Comparison of ENCODE assay signal across 9 cellular contexts in the genomic region with DNA sequence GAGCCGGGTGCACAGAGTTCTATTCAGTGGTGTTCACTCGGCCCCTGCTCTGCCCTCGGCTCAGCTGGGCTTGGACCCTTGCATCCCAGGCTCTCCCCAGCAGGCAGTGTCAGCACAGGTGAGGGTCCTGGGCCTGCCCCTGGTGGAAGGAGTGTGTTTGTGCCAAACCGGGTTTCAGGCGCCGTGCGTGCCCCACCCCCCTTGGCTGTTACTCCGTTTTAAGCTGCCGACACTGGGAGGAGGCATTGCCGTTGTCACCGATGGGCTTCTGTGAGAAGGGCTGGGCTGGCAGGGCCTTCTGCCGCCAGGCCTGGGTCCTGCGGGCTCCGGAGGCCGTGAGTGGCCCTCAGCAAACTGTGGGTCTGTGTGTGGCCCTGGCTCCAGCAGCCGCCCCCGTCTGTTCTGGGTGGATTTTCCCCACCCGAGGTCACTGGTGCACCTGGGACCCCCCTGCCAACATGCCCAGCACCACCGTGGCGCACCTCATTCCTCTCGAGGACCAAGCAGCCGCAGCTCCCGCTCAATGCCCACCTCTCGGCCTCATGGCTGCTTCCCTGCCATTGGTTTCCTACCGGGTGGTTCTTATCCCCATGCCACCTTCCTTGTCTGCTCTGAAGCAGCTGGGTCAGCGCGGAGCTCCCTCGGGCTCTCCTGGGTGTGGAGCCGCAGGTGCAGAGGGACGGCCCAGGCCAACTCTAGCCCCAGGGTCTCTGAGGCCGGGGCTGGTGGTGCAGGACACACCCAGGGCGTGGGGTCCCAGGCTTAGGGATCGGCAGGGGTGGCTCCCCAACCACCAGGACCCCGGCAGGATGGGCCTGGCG. TPM values are rescaled to one million over a fixed set of nuclear protein-coding genes. Genes with fewer than 3 reads are reported as not detected.
DNase-seq lines count a peak whose midpoint lies in the region; ATAC-seq and TF ChIP-seq lines count a peak whose summit lies in the region.
"Had no signal": no experiment of that assay in that cellular context is flagged by ENCODE, and none has a peak within 500 bp of the region (broad histone marks: within the 10 kb centered on the region; RNA-seq: fewer than 3 reads in every experiment).

No MANE protein-coding gene starts in this region.

- H3K18ac ChIP-seq in IMR-90 (ENCODE audit: low read depth, low read length) = peak overlapping the region; percentile 96

- H3K14ac ChIP-seq in IMR-90 (replicated peaks; ENCODE audit: low read depth, low read length) = peak overlapping the region; percentile 95

- ATAC-seq in IMR-90 (ENCODE audit: low read depth) (no peak), sciatic nerve (no peak), HG03045 (IDR thresholded peaks at IDR 0.05; ENCODE audit: unreplicated experiment) (no peak), upper lobe of left lung (ENCODE audit: low FRiP score in 2 of 2) (no peak)

- peak overlapping the region; percentile 99; the same call in 2 of the 3 replicates for H2BK15ac ChIP-seq in IMR-90 (ENCODE audit: low read depth, low read length)

- peaks cover 33% of the 10 kb centered on the region for H3K4me1 Mint-ChIP-seq in nephron progenitor cell

- H3K9me1 ChIP-seq in IMR-90 (ENCODE audit: insufficient read depth, low read length) = peaks cover 29% of the 10 kb centered on the region

- BruUV-seq in IMR-90 (replicated peaks; lab: Mats Ljungman, UMichigan) = no TSS peak

- H3K79me1 ChIP-seq in IMR-90 (ENCODE audit: low read depth in 1 of 2, low read length in 2 of 2) = peaks cover 32 to 62% of the 10 kb centered on the region in 2 experiments

- WGBS in IMR-90 (ENCODE audit: extremely low coverage in 2 of 2, insufficient read length in 1 of 2), 2 experiments = 93% methylated on average over 12 of the region's 35 CpGs; no CpG with 5 or more reads in 1 of the 2 experiments
- 88 to 92% methylated on average over 12 to 34 of the region's 35 CpGs for WGBS in upper lobe of left lung, 2 donors

- H3K27me3 ChIP-seq in IMR-90 (ENCODE audit: control insufficient read depth, insufficient read depth, low read length) (no peaks in the 10 kb centered on the region), brain microvascular endothelial cell (replicated peaks) (no peaks in the 10 kb centered on the region), upper lobe of left lung (no peaks in the 10 kb centered on the region)

- H2BK120ac ChIP-seq in IMR-90 (ENCODE audit: low read depth, low read length) = peak overlapping the region; percentile 99

- CTCF ChIA-PET in IMR-90 (lab: Yijun Ruan, JAX) = no interaction called here

- H3K23ac ChIP-seq in IMR-90 (ENCODE audit: low read depth, low read length) = peak overlapping the region; percentile 91

- TF ChIP-seq POLR2A in IMR-90 (IDR thresholded peaks at IDR 0.05; ENCODE audit: low read depth, low read length) (no peak; the same call in none of the 2 replicates), upper lobe of left lung (IDR thresholded peaks at IDR 0.05) (no peak)

- H3K4me1 ChIP-seq in IMR-90 (ENCODE audit: control insufficient read depth, insufficient read depth, low read length) = peaks cover 50% of the 10 kb centered on the region
- H3K4me1 ChIP-seq in upper lobe of left lung = peaks cover 0 to 27% (median 7%) of the 10 kb centered on the region in 4 donors

- no peak overlapping the region for H3K4me3 ChIP-seq in IMR-90 (ENCODE audit: insufficient read depth, low read depth, low read length)
- H3K4me3 ChIP-seq in brain microvascular endothelial cell (ENCODE audit: low read depth, low read length) = no peak overlapping the region
- no peak overlapping the region for H3K4me3 ChIP-seq in upper lobe of left lung

- peak overlapping the region; percentile 96 for H2AK9ac ChIP-seq in IMR-90 (replicated peaks; ENCODE audit: low read depth, low read length, poor library complexity)

- H3K9ac ChIP-seq in IMR-90 (ENCODE audit: low read depth, low read length) = peak overlapping the region; percentile 84

- no peak overlapping the region for H3K27ac Mint-ChIP-seq in nephron progenitor cell

- H3K4me3 Mint-ChIP-seq in nephron progenitor cell = no peak overlapping the region

- H4K20me1 ChIP-seq in IMR-90 (ENCODE audit: insufficient read depth, low read length) = no peaks in the 10 kb centered on the region; the same call in 1 of the 2 replicates

- peak overlapping the region; percentile 99 for H4K8ac ChIP-seq in IMR-90 (ENCODE audit: low read depth in 2 of 2, low read length in 2 of 2)

- intact Hi-C loops in IMR-90 (cut with micrococcal nuclease) (no loop called here), sciatic nerve (cut with DNase I) (no loop called here)

- TF ChIP-seq EP300 in upper lobe of left lung (IDR thresholded peaks at IDR 0.05) = no peak

- DNase-seq in SIG-M5 treated with dmso at 0.1 percent for 504 hours (lab: John Stamatoyannopoulos, UW; ENCODE audit: unreplicated experiment) (peak; percentile 41), SIG-M5 (lab: John Stamatoyannopoulos, UW) (no peak), IMR-90 (no peak), brain microvascular endothelial cell (no peak), sciatic nerve (ENCODE audit: low spot score) (peak; percentile 54), nephron progenitor cell (no peak), upper lobe of left lung (no peak)
- DNase-seq: OCI-M1 had no signal

- H3K36me3 ChIP-seq in IMR-90 (ENCODE audit: control insufficient read depth, insufficient read depth, low read length) (peaks cover 11% of the 10 kb centered on the region), brain microvascular endothelial cell (replicated peaks) (no peaks in the 10 kb centered on the region), upper lobe of left lung (no peaks in the 10 kb centered on the region)

- H2BK20ac ChIP-seq in IMR-90 (ENCODE audit: low read depth, low read length) = peak overlapping the region; percentile 93

- H3K27ac ChIP-seq in IMR-90 (ENCODE audit: insufficient read depth, low read length) (peak overlapping the region; percentile 99), brain microvascular endothelial cell (peak overlapping the region; percentile 88), upper lobe of left lung (peak overlapping the region in 2 of 4 donors; percentile 58 to 67)

- H3K4me2 ChIP-seq in IMR-90 (ENCODE audit: low read depth, low read length) = no peak overlapping the region

- TF ChIP-seq CTCF in IMR-90 (conservative IDR thresholded peaks at IDR 0.05; ENCODE audit: low read depth, low read length) (no peak), brain microvascular endothelial cell (IDR thresholded peaks at IDR 0.05; ENCODE audit: low read depth, low read length, missing control alignments) (no peak), nephron progenitor cell (IDR thresholded peaks at IDR 0.05) (no peak), upper lobe of left lung (IDR thresholded peaks at IDR 0.05) (no peak)

- dilution Hi-C loops in IMR-90 (cut with HindIII; ENCODE audit: low sequenced_read_pairs, unreplicated experiment) = no loop called here

- peaks cover 5% of the 10 kb centered on the region for H3K36me3 Mint-ChIP-seq in nephron progenitor cell (ENCODE audit: low read depth)

- POLR2A ChIA-PET in IMR-90 (lab: Charles Lee; ENCODE audit: unreplicated experiment) = no interaction called here

- peak overlapping the region; percentile 98 for H4K5ac ChIP-seq in IMR-90 (ENCODE audit: low read depth, low read length)

- H4K91ac ChIP-seq in IMR-90 (ENCODE audit: insufficient read depth, low read depth, low read length) = peak overlapping the region; percentile 100

- peak overlapping the region; percentile 55 for H2AFZ ChIP-seq in IMR-90 (replicated peaks; ENCODE audit: low read length, poor library complexity)

- peak overlapping the region; percentile 98 for H3K56ac ChIP-seq in IMR-90 (ENCODE audit: extremely low read depth, insufficient read depth, low read length)

- peaks cover 42% of the 10 kb centered on the region for H3K27me3 Mint-ChIP-seq in nephron progenitor cell (ENCODE audit: low read depth, poor library complexity)

- peak overlapping the region; percentile 100 for H2AK5ac ChIP-seq in IMR-90 (ENCODE audit: low read depth, low read length)

- in situ Hi-C loops in IMR-90 (cut with MboI; ENCODE audit: low sequenced_read_pairs) = no loop called here
- in situ Hi-C loops in brain microvascular endothelial cell (cut with HindIII; ENCODE audit: low pct_ligation_motif_present, low sequenced_read_pairs) = no loop called here

- no peak for TF ChIP-seq RAD21 in IMR-90 (IDR thresholded peaks at IDR 0.05; ENCODE audit: low read length)

- H3K9me3 ChIP-seq in IMR-90 (ENCODE audit: control insufficient read depth, insufficient read depth, low read length) (no peaks in the 10 kb centered on the region), upper lobe of left lung (no peaks in the 10 kb centered on the region)

- H3K4ac ChIP-seq in IMR-90 (ENCODE audit: low read depth, low read length) = peak overlapping the region; percentile 99

- peaks cover 7% of the 10 kb centered on the region for H3K9me3 Mint-ChIP-seq in nephron progenitor cell

- H2BK5ac ChIP-seq in IMR-90 (ENCODE audit: low read depth, low read length, poor library complexity, severe bottlenecking) = peak overlapping the region; percentile 100

TF ChIP-seq in IMR-90, 13 proteins besides CTCF, POLR2A, EP300 and RAD21 (continues in another document):
- TF ChIP-seq FOS (IDR thresholded peaks at IDR 0.05; ENCODE audit: low read depth, low read length) (no peak), CHD1 (IDR thresholded peaks at IDR 0.05; ENCODE audit: low read depth, low read length) (no peak), RCOR1 (IDR thresholded peaks at IDR 0.05; ENCODE audit: insufficient replicate concordance, low read length) (no peak), MAZ (IDR thresholded peaks at IDR 0.05; ENCODE audit: borderline replicate concordance, low read depth, low read length) (no peak), SMC3 (IDR thresholded peaks at IDR 0.05; ENCODE audit: low read depth, low read length) (no peak), BHLHE40 (IDR thresholded peaks at IDR 0.05; ENCODE audit: low read depth, low read length) (no peak)
- TF ChIP-seq, protein P1, sequence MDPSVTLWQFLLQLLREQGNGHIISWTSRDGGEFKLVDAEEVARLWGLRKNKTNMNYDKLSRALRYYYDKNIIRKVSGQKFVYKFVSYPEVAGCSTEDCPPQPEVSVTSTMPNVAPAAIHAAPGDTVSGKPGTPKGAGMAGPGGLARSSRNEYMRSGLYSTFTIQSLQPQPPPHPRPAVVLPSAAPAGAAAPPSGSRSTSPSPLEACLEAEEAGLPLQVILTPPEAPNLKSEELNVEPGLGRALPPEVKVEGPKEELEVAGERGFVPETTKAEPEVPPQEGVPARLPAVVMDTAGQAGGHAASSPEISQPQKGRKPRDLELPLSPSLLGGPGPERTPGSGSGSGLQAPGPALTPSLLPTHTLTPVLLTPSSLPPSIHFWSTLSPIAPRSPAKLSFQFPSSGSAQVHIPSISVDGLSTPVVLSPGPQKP (IDR thresholded peaks at IDR 0.05; ENCODE audit: borderline replicate concordance, low read depth, low read length) = no peak

RNA-seq across cellular contexts. Expression of gene EXOC3, which starts 44.3 kb away (rescaled TPM):
- total RNA-seq in IMR-90 (2012; rRNA removed) (47.5 and 50.8 TPM in 2 replicates), sciatic nerve (58.4 TPM), upper lobe of left lung (100 to 1,000 TPM in 2 of 6 donors, 10 to 100 TPM in 4; 43.6 to 149 (median 64.5) TPM)
- polyA plus RNA-seq in IMR-90 (2012; rRNA removed) = 34.0 and 35.1 TPM in 2 replicates
- polyA plus RNA-seq in IMR-90 (2012; cell fraction: cytosol; rRNA removed) = 15.1 and 18.7 TPM in 2 replicates
- polyA plus RNA-seq in IMR-90 (2012; cell fraction: nucleus; rRNA removed; ENCODE audit: low replicate concordance) = 108 and 144 TPM in 2 replicates

Comparison
In these comparisons a context has a peak if more than half of its experiments do, and no peak if none do; other contexts are left out.
1. DNase-seq: peak in SIG-M5 treated with dmso at 0.1 percent for 504 hours (single experiment) and sciatic nerve (single experiment); none in SIG-M5 (single experiment), IMR-90 (single experiment), brain microvascular endothelial cell (single experiment), nephron progenitor cell (single experiment) and upper lobe of left lung (0 of 2).